9 cellular contexts compared by ENCODE assay signal in genomic region chr19:40423938-40424337, GRCh38. TPM values are rescaled to one million over a fixed set of nuclear protein-coding genes. Genes with fewer than 3 reads are reported as not detected.
A peak's percentile ranks its signal among the peaks of the same experiment; 100 is the strongest.
DNase-seq lines count a peak whose midpoint lies in the region; ATAC-seq and TF ChIP-seq lines count a peak whose summit lies in the region.
"Had no signal": no experiment of that assay in that cellular context is flagged by ENCODE, and none has a peak within 500 bp of the region (broad histone marks: within the 10 kb centered on the region; RNA-seq: fewer than 3 reads in every experiment).

No MANE protein-coding gene starts in this region.

- H3K27ac ChIP-seq in iPS-18a (ENCODE audit: low read length) (no peak overlapping the region), stomach (peak overlapping the region in 4 of 5 donors; percentile 98 to 100 (median 100))
- H3K27ac ChIP-seq: KMS-11 had no signal

- no peaks in the 10 kb centered on the region for H3K36me3 ChIP-seq in iPS-18a (ENCODE audit: control insufficient read depth, low read depth, low read length)
- H3K36me3 ChIP-seq in stomach = peaks cover 12 to 13% (median 12%) of the 10 kb centered on the region in 4 donors

- H3K36me3 Mint-ChIP-seq in activated CD4-positive, alpha-beta T cell treated with anti-CD3 and anti-CD28 coated beads for 36 hours (ENCODE audit: low read depth) = peaks cover 20% of the 10 kb centered on the region
- H3K36me3 Mint-ChIP-seq in activated naive CD4-positive, alpha-beta T cell treated with anti-CD3 and anti-CD28 coated beads, Interleukin-2, amount 50 U/mL, for 72 hours = peaks cover 14 to 20% of the 10 kb centered on the region in 2 donors

- H3K9me3 ChIP-seq in iPS-18a (ENCODE audit: control insufficient read depth, low read depth, low read length) (no peaks in the 10 kb centered on the region), stomach (no peaks in the 10 kb centered on the region)

- DNase-seq in activated CD4-positive, alpha-beta T cell treated with anti-CD3 and anti-CD28 coated beads for 36 hours = no peak
- DNase-seq in activated CD4-positive, alpha-beta T cell treated with anti-CD3 and anti-CD28 coated beads, Interleukin-2, amount 50 U/mL, for 4 hours = no peak
- DNase-seq in activated naive CD4-positive, alpha-beta T cell treated with anti-CD3 and anti-CD28 coated beads, Interleukin-2, amount 50 U/mL, for 72 hours (ENCODE audit: low spot score in 2 of 2) = no peak
- DNase-seq in stomach (no peak), RKO (ENCODE audit: low spot score) (no peak)

- peak overlapping the region; percentile 80 for H3K4me3 ChIP-seq in iPS-18a (ENCODE audit: low read length)
- H3K4me3 ChIP-seq in stomach = peak overlapping the region in 3 of 4 donors; percentile 64 to 86 (median 67)

- no peak for TF ChIP-seq POLR2A in stomach (IDR thresholded peaks at IDR 0.05)

- H3K9me3 Mint-ChIP-seq in activated CD4-positive, alpha-beta T cell treated with anti-CD3 and anti-CD28 coated beads for 36 hours (ENCODE audit: low read depth) = no peaks in the 10 kb centered on the region
- no peaks in the 10 kb centered on the region for H3K9me3 Mint-ChIP-seq in activated naive CD4-positive, alpha-beta T cell treated with anti-CD3 and anti-CD28 coated beads, Interleukin-2, amount 50 U/mL, for 72 hours

- H3K4me1 ChIP-seq in iPS-18a (ENCODE audit: control insufficient read depth, low read depth, low read length) (peaks cover 6% of the 10 kb centered on the region), stomach (peaks cover 34 to 52% (median 43%) of the 10 kb centered on the region in 4 donors)

- intact Hi-C loops in activated CD4-positive, alpha-beta T cell treated with anti-CD3 and anti-CD28 coated beads for 36 hours (cut with DNase I, micrococcal nuclease) = loop anchor here in 1 of 2 experiments (2.0 kb wide), 2 partner anchors 119 to 181 kb away; no protein-coding TSS in a partner anchor
- intact Hi-C loops in stomach (cut with DNase I; ENCODE audit: low total_unique reads) = no loop called here

- H3K9ac ChIP-seq in iPS-18a (ENCODE audit: low read length) = no peak overlapping the region
- H3K9ac ChIP-seq: KMS-11 had no signal

- 91 to 96% (median 94%) methylated on average over 6 of the region's 6 CpGs for WGBS in stomach, 5 donors

- H3K27me3 Mint-ChIP-seq in activated CD4-positive, alpha-beta T cell treated with anti-CD3 and anti-CD28 coated beads for 36 hours = no peaks in the 10 kb centered on the region

- CTCF ChIA-PET in activated CD4-positive, alpha-beta T cell treated with anti-CD3 and anti-CD28 coated beads for 36 hours (lab: Charles Lee) = interaction anchor here (0.8 to 2.6 kb wide), 3 partner anchors 16 to 40 kb away, joined by 3 to 14 read pairs (median 4); partner anchors contain the start of gene BLVRB

- H3K4me1 Mint-ChIP-seq in activated CD4-positive, alpha-beta T cell treated with anti-CD3 and anti-CD28 coated beads for 36 hours = peaks cover 22% of the 10 kb centered on the region

- peak overlapping the region; percentile 89 for H3K4me3 Mint-ChIP-seq in activated CD4-positive, alpha-beta T cell treated with anti-CD3 and anti-CD28 coated beads for 36 hours

- ATAC-seq in activated CD4-positive, alpha-beta T cell treated with anti-CD3 and anti-CD28 coated beads for 36 hours = no peak
- ATAC-seq in activated naive CD4-positive, alpha-beta T cell treated with anti-CD3 and anti-CD28 coated beads, Interleukin-2, amount 50 U/mL, for 72 hours = no peak
- no peak for ATAC-seq in GM18520 (IDR thresholded peaks at IDR 0.05; ENCODE audit: unreplicated experiment)
- ATAC-seq in HG03135 (IDR thresholded peaks at IDR 0.05; ENCODE audit: unreplicated experiment) = no peak

- POLR2A ChIA-PET in activated CD4-positive, alpha-beta T cell treated with anti-CD3 and anti-CD28 coated beads for 36 hours (lab: Charles Lee) = interaction anchor here (1.3 kb wide), 1 partner anchor 11 kb away, joined by 3 read pairs; no protein-coding TSS in a partner anchor

- H3K27me3 ChIP-seq in iPS-18a (ENCODE audit: control insufficient read depth, insufficient read depth, low read length) = no peaks in the 10 kb centered on the region
- H3K27me3 ChIP-seq in stomach = no peaks in the 10 kb centered on the region

- no peak for TF ChIP-seq EP300 in stomach (IDR thresholded peaks at IDR 0.05)

- H3K27ac Mint-ChIP-seq in activated CD4-positive, alpha-beta T cell treated with anti-CD3 and anti-CD28 coated beads for 36 hours = peak overlapping the region; percentile 84
- peak overlapping the region; percentile 73 to 95 for H3K27ac Mint-ChIP-seq in activated naive CD4-positive, alpha-beta T cell treated with anti-CD3 and anti-CD28 coated beads, Interleukin-2, amount 50 U/mL, for 72 hours

- TF ChIP-seq CTCF in stomach (IDR thresholded peaks at IDR 0.05) = no peak

RNA-seq across cellular contexts. Expression of gene SERTAD1, which starts 1.9 kb away (rescaled TPM):
- 10 to 100 TPM; 10.0 to 14.7 TPM for total RNA-seq in activated CD4-positive, alpha-beta T cell treated with anti-CD3 and anti-CD28 coated beads for 36 hours
- 10 to 100 TPM; 13.8 to 17.9 TPM for total RNA-seq in activated naive CD4-positive, alpha-beta T cell treated with anti-CD3 and anti-CD28 coated beads, Interleukin-2, amount 50 U/mL, for 72 hours
- total RNA-seq in stomach = 10 to 100 TPM in 1 of 5 donors, 1 to 10 TPM in 3, not detected in 1; 8.6 to 16.8 (median 9.7) TPM
- polyA plus RNA-seq in stomach = 10 to 100 TPM; 11.2 to 36.5 (median 25.2) TPM

RNA-seq across cellular contexts. Expression of gene PRX, which starts 10.8 kb away (rescaled TPM):
- 1 to 10 TPM; 1.0 to 1.4 TPM for total RNA-seq in activated CD4-positive, alpha-beta T cell treated with anti-CD3 and anti-CD28 coated beads for 36 hours
- total RNA-seq in activated naive CD4-positive, alpha-beta T cell treated with anti-CD3 and anti-CD28 coated beads, Interleukin-2, amount 50 U/mL, for 72 hours = 1 to 10 TPM in 1 of 2 donors, under 1 TPM in 1; 0.77 to 1.6 TPM
- 1 to 10 TPM in 4 of 5 donors, not detected in 1; 4.3 to 8.6 (median 6.3) TPM for total RNA-seq in stomach
- 1 to 10 TPM; 1.6 to 2.7 (median 2.1) TPM for polyA plus RNA-seq in stomach

RNA-seq across cellular contexts. Expression of gene SERTAD3, which starts 20.2 kb away (rescaled TPM):
- 10 to 100 TPM in 1 of 2 experiments, 1 to 10 TPM in 1; 8.4 to 12.0 TPM for total RNA-seq in activated CD4-positive, alpha-beta T cell treated with anti-CD3 and anti-CD28 coated beads for 36 hours
- total RNA-seq in activated naive CD4-positive, alpha-beta T cell treated with anti-CD3 and anti-CD28 coated beads, Interleukin-2, amount 50 U/mL, for 72 hours = 10 to 100 TPM; 14.3 to 23.4 TPM
- total RNA-seq in stomach = 10 to 100 TPM in 4 of 5 donors, 1 to 10 TPM in 1; 6.2 to 41.4 (median 32.5) TPM
- 10 to 100 TPM; 16.8 to 29.4 (median 25.9) TPM for polyA plus RNA-seq in stomach

RNA-seq across cellular contexts. Expression of gene HIPK4, which starts 34.0 kb away (rescaled TPM):
- total RNA-seq in activated CD4-positive, alpha-beta T cell treated with anti-CD3 and anti-CD28 coated beads for 36 hours = under 1 TPM in 1 of 2 experiments, not detected in 1; 0.09 TPM
- not detected for total RNA-seq in activated naive CD4-positive, alpha-beta T cell treated with anti-CD3 and anti-CD28 coated beads, Interleukin-2, amount 50 U/mL, for 72 hours
- total RNA-seq in stomach = not detected
- polyA plus RNA-seq in stomach = under 1 TPM; 0.05 to 0.46 (median 0.12) TPM

RNA-seq across cellular contexts. Expression of gene BLVRB, which starts 41.6 kb away (rescaled TPM):
- total RNA-seq in activated CD4-positive, alpha-beta T cell treated with anti-CD3 and anti-CD28 coated beads for 36 hours = 10 to 100 TPM; 34.1 to 35.6 TPM
- total RNA-seq in activated naive CD4-positive, alpha-beta T cell treated with anti-CD3 and anti-CD28 coated beads, Interleukin-2, amount 50 U/mL, for 72 hours = 10 to 100 TPM; 39.7 to 52.2 TPM
- 100 to 1,000 TPM in 4 of 5 donors, 10 to 100 TPM in 1; 54.3 to 561 (median 121) TPM for total RNA-seq in stomach
- polyA plus RNA-seq in stomach = 100 to 1,000 TPM; 247 to 492 (median 288) TPM
